Comparison of ENCODE assay signal across 18 cellular contexts in the genomic region with DNA sequence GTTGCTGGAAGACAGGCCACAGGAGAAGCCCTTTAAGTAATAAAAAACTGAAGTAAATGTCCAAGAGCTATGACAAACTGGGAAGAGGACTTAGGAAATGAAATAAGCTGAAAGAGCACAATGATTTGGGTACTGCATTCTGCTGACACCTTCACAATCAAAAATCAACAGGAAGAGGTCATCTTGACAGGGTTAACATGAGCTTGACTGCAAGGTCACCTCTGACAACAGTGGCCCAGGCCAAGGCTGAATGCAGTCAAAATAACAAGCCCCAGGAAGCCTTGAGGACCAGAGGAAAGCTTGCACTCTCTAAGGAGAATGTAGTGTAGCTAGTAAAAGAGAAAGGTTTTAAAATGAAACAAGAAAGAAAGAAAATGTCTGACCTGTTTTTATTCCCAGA.
"Had no signal": no experiment of that assay in that cellular context is flagged by ENCODE, and none has a peak within 500 bp of the region (broad histone marks: within the 10 kb centered on the region; RNA-seq: fewer than 3 reads in every experiment).

No MANE protein-coding gene starts in this region.

- H3K4me2 ChIP-seq: SK-N-SH had no signal

- DNase-seq: NCI-H1092, NCI-H1105 treated with DMSO at 0.1 percent for 48 hours, NCI-H1417 treated with DMSO at 0.1 percent for 48 hours, NCI-H146, NCI-H1694 treated with DMSO at 0.1 percent for 48 hours, NCI-H1930, NCI-H2081, NCI-H2107, NCI-H2227 treated with DMSO at 0.1 percent for 48 hours, NCI-H524, NCI-H526 treated with DMSO at 0.1 percent for 48 hours, NCI-H748 treated with DMSO at 0.1 percent for 48 hours, SHP77, SK-N-SH, SW 1271 had no signal

- FAIRE-seq: K562, RCC 7860 had no signal

- ATAC-seq: K562 had no signal

- H3K4me3 ChIP-seq: K562 had no signal

- H3K9me3 ChIP-seq: SK-N-SH had no signal

- H3K27ac ChIP-seq: RWPE1 had no signal

- H3K9ac ChIP-seq: SK-N-SH had no signal
